Comparison of ENCODE assay signal across 12 cellular contexts in the genomic region with DNA sequence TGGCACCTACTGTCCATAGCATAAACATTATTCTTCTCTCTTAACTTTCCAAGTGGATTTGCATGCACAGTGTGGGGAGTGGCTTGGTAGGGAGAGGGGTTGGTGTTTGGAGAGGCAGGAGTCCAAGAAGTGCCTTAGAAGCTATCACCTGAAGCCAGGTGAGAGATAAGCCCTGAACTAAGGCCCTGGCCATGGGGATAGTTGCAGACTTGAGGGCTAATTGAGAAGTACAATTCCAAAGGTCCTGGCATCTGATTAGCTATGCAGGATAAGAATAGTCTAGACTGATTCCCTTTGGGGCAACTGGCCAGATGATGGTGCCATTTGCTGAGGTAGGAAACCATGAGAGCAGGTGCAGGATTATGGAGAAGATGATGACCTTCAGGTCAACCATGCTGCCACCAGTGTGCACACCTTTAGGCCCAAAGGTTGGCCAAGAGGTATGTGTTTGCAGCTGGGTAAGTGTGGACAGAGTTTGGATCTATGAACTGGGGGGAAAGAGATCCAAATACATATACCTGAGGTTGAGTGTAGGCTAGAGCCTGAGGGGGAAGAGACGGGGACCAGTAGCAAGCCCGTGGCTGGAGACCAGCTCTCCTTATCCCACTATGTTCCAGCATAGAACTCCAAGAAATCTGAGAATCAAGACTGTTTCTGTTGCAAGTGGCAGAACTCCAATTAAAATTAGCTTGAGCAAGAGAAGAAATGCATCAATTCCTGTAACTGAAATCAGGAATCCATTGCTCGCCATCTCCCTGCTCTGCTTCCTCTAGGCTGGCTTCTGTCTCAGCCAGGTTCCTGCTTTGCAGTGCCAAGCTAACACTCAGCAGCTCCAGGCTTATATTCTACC. TPM values are rescaled to one million over a fixed set of nuclear protein-coding genes. Genes with fewer than 3 reads are reported as not detected.
DNase-seq lines count a peak whose midpoint lies in the region; ATAC-seq and TF ChIP-seq lines count a peak whose summit lies in the region.
"Had no signal": no experiment of that assay in that cellular context is flagged by ENCODE, and none has a peak within 500 bp of the region (broad histone marks: within the 10 kb centered on the region; RNA-seq: fewer than 3 reads in every experiment).

No MANE protein-coding gene starts in this region.

- ATAC-seq in GM21717 (IDR thresholded peaks at IDR 0.05; ENCODE audit: unreplicated experiment) (no peak), HG03521 (IDR thresholded peaks at IDR 0.05; ENCODE audit: unreplicated experiment) (no peak)

- H3K9ac ChIP-seq in neural progenitor cell = no peak overlapping the region

- H3K4me3 ChIP-seq in LNCaP clone FGC (ENCODE audit: low read depth, low read length) (no peak overlapping the region), neural progenitor cell (no peak overlapping the region)
- H3K4me3 ChIP-seq: adrenal gland had no signal

- H3K27me3 ChIP-seq in neural progenitor cell = no peaks in the 10 kb centered on the region
- H3K27me3 ChIP-seq: adrenal gland had no signal

- DNase-seq in CD14-positive monocyte (ENCODE audit: low spot score) (peak; percentile 22), LNCaP clone FGC (ENCODE audit: low read depth) (peak; percentile 35), neural progenitor cell (ENCODE audit: low spot score) (no peak), RPMI8226 (no peak)
- DNase-seq in stimulated activated CD4-positive, alpha-beta T cell treated with anti-CD3 and anti-CD28 coated beads, Interleukin-4, amount 100 ng/mL, for 4 hours = no peak
- DNase-seq: adrenal gland; DMS53; NCI-H2029 treated with DMSO at 0.1 percent for 48 hours; stimulated activated CD4-positive, alpha-beta T cell treated with anti-CD3 and anti-CD28 coated beads, Interleukin-2, amount 100 ng/mL, for 24 hours had no signal

- peaks cover 0 to 2% (median 0%) of the 10 kb centered on the region in 3 donors for H3K27me3 Mint-ChIP-seq in CD14-positive monocyte (ENCODE audit: low read depth in 3 of 3)
- H3K27me3 Mint-ChIP-seq in dendritic cell treated with granulocyte-macrophage colony-stimulating factor and Interleukin-4, amounts not matched to agents 40 ng/mL and 50 ng/mL, for 4 days = no peaks in the 10 kb centered on the region
- H3K27me3 Mint-ChIP-seq in neural progenitor cell (ENCODE audit: insufficient read depth, low read depth) = peaks cover 8% of the 10 kb centered on the region

- no peaks in the 10 kb centered on the region for H4K20me1 ChIP-seq in neural progenitor cell (ENCODE audit: low read depth)

- H3K27ac Mint-ChIP-seq in CD14-positive monocyte (peak overlapping the region; percentile 85 to 95 (median 89)), neural progenitor cell (no peak overlapping the region)
- H3K27ac Mint-ChIP-seq in dendritic cell treated with granulocyte-macrophage colony-stimulating factor and Interleukin-4, amounts not matched to agents 40 ng/mL and 50 ng/mL, for 4 days = peak overlapping the region; percentile 88

- no peak overlapping the region for H2AFZ ChIP-seq in neural progenitor cell (replicated peaks)

- intact Hi-C loops in CD14-positive monocyte (cut with micrococcal nuclease) = no loop called here
- intact Hi-C loops in dendritic cell treated with granulocyte-macrophage colony-stimulating factor and Interleukin-4, amounts not matched to agents 40 ng/mL and 50 ng/mL, for 4 days (cut with micrococcal nuclease) = loop anchor here (5.0 kb wide), 1 partner anchor 520 kb away; no protein-coding TSS in a partner anchor

- H3K79me2 ChIP-seq in neural progenitor cell (ENCODE audit: low read depth) = no peaks in the 10 kb centered on the region

- TF ChIP-seq CTCF in CD14-positive monocyte (IDR thresholded peaks at IDR 0.05) (no peak), LNCaP clone FGC (IDR thresholded peaks at IDR 0.05; ENCODE audit: control insufficient read depth, extremely low read depth, insufficient read depth) (no peak), neural progenitor cell (IDR thresholded peaks at IDR 0.05) (no peak)

- H3K27ac ChIP-seq in neural progenitor cell = no peak overlapping the region

- H3K4me3 Mint-ChIP-seq in CD14-positive monocyte (no peak overlapping the region), neural progenitor cell (peak overlapping the region; percentile 95)
- H3K4me3 Mint-ChIP-seq in dendritic cell treated with granulocyte-macrophage colony-stimulating factor and Interleukin-4, amounts not matched to agents 40 ng/mL and 50 ng/mL, for 4 days = no peak overlapping the region

- H3K36me3 Mint-ChIP-seq in CD14-positive monocyte (peaks cover 8 to 9% of the 10 kb centered on the region in 2 donors), neural progenitor cell (no peaks in the 10 kb centered on the region)
- H3K36me3 Mint-ChIP-seq in dendritic cell treated with granulocyte-macrophage colony-stimulating factor and Interleukin-4, amounts not matched to agents 40 ng/mL and 50 ng/mL, for 4 days (ENCODE audit: low read depth) = peaks cover 29% of the 10 kb centered on the region

- H3K9me3 Mint-ChIP-seq in CD14-positive monocyte (peaks cover 0 to 3% (median 0%) of the 10 kb centered on the region in 7 donors), neural progenitor cell (no peaks in the 10 kb centered on the region)
- H3K9me3 Mint-ChIP-seq in dendritic cell treated with granulocyte-macrophage colony-stimulating factor and Interleukin-4, amounts not matched to agents 40 ng/mL and 50 ng/mL, for 4 days = no peaks in the 10 kb centered on the region

- H3K9me3 ChIP-seq in neural progenitor cell (ENCODE audit: low read depth) = no peaks in the 10 kb centered on the region
- H3K9me3 ChIP-seq: adrenal gland had no signal

- H3K4me1 ChIP-seq in neural progenitor cell = peaks cover 17% of the 10 kb centered on the region

- H3K36me3 ChIP-seq in neural progenitor cell = no peaks in the 10 kb centered on the region
- H3K36me3 ChIP-seq: adrenal gland had no signal

- peaks cover 24% of the 10 kb centered on the region for H3F3A ChIP-seq in neural progenitor cell (ENCODE audit: low read depth)

- peaks cover 45% of the 10 kb centered on the region for H3K4me1 Mint-ChIP-seq in CD14-positive monocyte
- peaks cover 49% of the 10 kb centered on the region for H3K4me1 Mint-ChIP-seq in dendritic cell treated with granulocyte-macrophage colony-stimulating factor and Interleukin-4, amounts not matched to agents 40 ng/mL and 50 ng/mL, for 4 days (ENCODE audit: low read depth)
- H3K4me1 Mint-ChIP-seq in neural progenitor cell = peaks cover 31% of the 10 kb centered on the region

- no peak overlapping the region for H3K4me2 ChIP-seq in neural progenitor cell

RNA-seq across cellular contexts. Expression of a gene that starts 1.8 kb away (rescaled TPM):
- 10 to 100 TPM; 29.9 to 34.2 TPM for polyA plus RNA-seq in CD14-positive monocyte
- total RNA-seq in neural progenitor cell (ENCODE audit: low replicate concordance) = 11.1 and 26.6 TPM in 2 replicates

RNA-seq across cellular contexts. Expression of a gene that starts 21.0 kb away (rescaled TPM):
- not detected for polyA plus RNA-seq in CD14-positive monocyte
- not detected in 2 replicates for total RNA-seq in neural progenitor cell (ENCODE audit: low replicate concordance)

RNA-seq across cellular contexts. Expression of a gene that starts 22.2 kb away (rescaled TPM):
- polyA plus RNA-seq in CD14-positive monocyte = 10 to 100 TPM; 48.8 to 56.6 TPM
- total RNA-seq in neural progenitor cell (ENCODE audit: low replicate concordance) = 66.5 and 83.8 TPM in 2 replicates

RNA-seq across cellular contexts. Expression of a gene that starts 22.4 kb away (rescaled TPM):
- polyA plus RNA-seq in CD14-positive monocyte = 1 to 10 TPM; 1.1 to 1.5 TPM
- 0.54 and 1.9 TPM in 2 replicates for total RNA-seq in neural progenitor cell (ENCODE audit: low replicate concordance)

RNA-seq across cellular contexts. Expression of a gene that starts 38.1 kb away (rescaled TPM):
- not detected for polyA plus RNA-seq in CD14-positive monocyte
- 0.77 and 1.2 TPM in 2 replicates for total RNA-seq in neural progenitor cell (ENCODE audit: low replicate concordance)

Comparison
In these comparisons a context has a peak if more than half of its experiments do, and no peak if none do; other contexts are left out.
1. DNase-seq: peak in CD14-positive monocyte (single experiment) and LNCaP clone FGC (single experiment); none in neural progenitor cell (single experiment), stimulated activated CD4-positive, alpha-beta T cell treated with anti-CD3 and anti-CD28 coated beads, Interleukin-4, amount 100 ng/mL, for 4 hours (0 of 2) and RPMI8226 (single experiment).